20 cellular contexts compared by ENCODE assay signal in the genomic region with DNA sequence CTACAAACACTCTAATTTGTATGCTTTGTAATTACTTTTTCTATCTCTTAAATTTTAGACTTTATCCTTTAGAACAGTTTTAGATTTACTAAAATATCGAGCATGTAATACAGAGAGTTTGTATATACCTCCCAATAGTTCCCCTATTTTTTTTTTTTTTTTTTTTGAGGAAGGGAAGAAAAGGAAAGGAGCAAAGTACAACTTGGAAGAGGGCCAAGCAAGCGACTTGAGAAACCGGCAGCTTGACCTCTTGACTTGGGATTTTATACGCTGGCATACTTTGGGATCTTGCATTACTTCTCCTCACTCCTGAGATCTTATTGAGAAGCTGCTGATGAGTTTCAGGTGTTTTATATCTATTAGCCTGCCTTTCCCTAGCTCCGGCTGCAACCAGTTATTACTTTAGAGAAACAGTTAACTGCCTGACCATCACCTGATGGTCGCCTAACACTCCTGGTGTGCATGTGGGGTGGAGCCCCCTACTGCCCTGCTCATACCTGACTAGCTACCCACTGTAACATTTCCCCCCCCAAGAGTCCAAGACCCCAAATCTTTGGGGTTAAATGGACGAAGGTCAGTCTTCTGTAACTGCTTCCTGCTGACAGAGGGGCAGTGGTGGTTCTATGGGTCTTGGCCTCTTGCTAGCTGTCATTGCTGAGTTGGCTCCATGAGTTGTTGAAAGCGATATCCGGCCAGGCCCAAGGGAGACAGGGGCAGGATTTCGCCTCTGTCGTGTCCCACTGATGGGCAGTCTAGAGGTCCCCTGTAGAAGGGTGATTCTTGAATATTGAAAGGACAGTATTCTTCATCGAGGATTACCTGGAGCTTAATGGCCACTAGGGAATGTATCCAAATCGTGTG. TPM values are rescaled to one million over a fixed set of nuclear protein-coding genes. Genes with fewer than 3 reads are reported as not detected.
A peak's percentile ranks its signal among the peaks of the same experiment; 100 is the strongest.
DNase-seq lines count a peak whose midpoint lies in the region; ATAC-seq, FAIRE-seq and TF ChIP-seq lines count a peak whose summit lies in the region.
"Had no signal": no experiment of that assay in that cellular context is flagged by ENCODE, and none has a peak within 500 bp of the region (broad histone marks: within the 10 kb centered on the region; RNA-seq: fewer than 3 reads in every experiment).

No MANE protein-coding gene starts in this region.

- WGBS in A549 (ENCODE audit: missing lambda C conversion rate) = 65% methylated on average over 13 of the region's 13 CpGs

- no peak for TF ChIP-seq RAD21 in A549 (conservative IDR thresholded peaks at IDR 0.05 in 1 of 2, IDR thresholded peaks at IDR 0.05 in 1 of 2)

- no peak for TF ChIP-seq EP300 in A549 (IDR thresholded peaks at IDR 0.05)

- ATAC-seq in A549 = peak; percentile 56 to 65; a peak in 3 of 6 replicates
- ATAC-seq in mucosa of descending colon = peak; percentile 52
- ATAC-seq: HepG2; naive thymus-derived CD8-positive, alpha-beta T cell had no signal

- no peak for TF ChIP-seq CTCF in A549 (IDR thresholded peaks at IDR 0.05)
- TF ChIP-seq CTCF in HEK293 (tag by site-specific recombination; IDR thresholded peaks at IDR 0.05) = no peak
- TF ChIP-seq CTCF in choroid plexus epithelial cell (conservative IDR thresholded peaks at IDR 0.05; ENCODE audit: low read depth, low read length) = no peak
- no peak for TF ChIP-seq CTCF in mucosa of descending colon (IDR thresholded peaks at IDR 0.05)
- no peak for TF ChIP-seq CTCF in GM10248 (IDR thresholded peaks at IDR 0.05; ENCODE audit: control extremely low read depth, extremely low read depth, low read depth, missing control alignments)

- H3K4me2 ChIP-seq in A549 = peak overlapping the region; percentile 65

- H3K4me1 ChIP-seq in A549 (peaks cover 64% of the 10 kb centered on the region), HEK293 (ENCODE audit: control insufficient read depth, insufficient read depth, low read length) (peaks cover 13% of the 10 kb centered on the region), mucosa of descending colon (ENCODE audit: low read depth) (peaks cover 35% of the 10 kb centered on the region)

- no peak overlapping the region for H3K4me3 ChIP-seq in A549
- H3K4me3 ChIP-seq in HEK293 (ENCODE audit: low read depth, low read length) = no peak overlapping the region
- no peak overlapping the region for H3K4me3 ChIP-seq in choroid plexus epithelial cell (ENCODE audit: low read depth, low read length)
- no peak overlapping the region for H3K4me3 ChIP-seq in mucosa of descending colon
- H3K4me3 ChIP-seq: coronary artery, right atrium auricular region, SK-N-MC had no signal

- H3K27ac ChIP-seq in A549 = peak overlapping the region; percentile 23 to 49; a peak in 3 of 6 replicates
- H3K27ac ChIP-seq in HEK293 (ENCODE audit: extremely low read depth, low read depth, low read length) = no peak overlapping the region
- H3K27ac ChIP-seq: coronary artery, right atrium auricular region, SK-N-MC, WERI-Rb-1 had no signal

- POLR2A ChIA-PET in A549 (lab: Yijun Ruan, JAX) = no interaction called here
- POLR2A ChIA-PET in HEK293 (lab: Yijun Ruan, JAX) = no interaction called here
- POLR2A ChIA-PET in GM10248 (lab: Yijun Ruan, JAX) = interaction anchor here (0.5 kb wide), 1 partner anchor 34 kb away, joined by 5 read pairs; no protein-coding TSS in a partner anchor

- H3K36me3 ChIP-seq in HEK293 (ENCODE audit: control insufficient read depth in 2 of 2, insufficient read depth in 1 of 2, low read length in 2 of 2) = no peaks in the 10 kb centered on the region
- no peaks in the 10 kb centered on the region for H3K36me3 ChIP-seq in mucosa of descending colon (ENCODE audit: low read depth)
- H3K36me3 ChIP-seq: right atrium auricular region, WERI-Rb-1 had no signal

- CTCF ChIA-PET in A549 (lab: Yijun Ruan, JAX) (interaction anchor here (1.0 to 1.5 kb wide), 2 partner anchors 11 to 40 kb away, joined by 3 to 5 read pairs; no protein-coding TSS in a partner anchor), HEK293 (lab: Yijun Ruan, JAX) (no interaction called here), GM10248 (lab: Yijun Ruan, JAX) (interaction anchor here (0.9 to 1.4 kb wide), 2 partner anchors 9 to 11 kb away, joined by 3 to 5 read pairs; no protein-coding TSS in a partner anchor)

- peak in 1 of 2 experiments; percentile 42 for DNase-seq in A549 (ENCODE audit: low read depth in 1 of 2, low spot score in 1 of 2)
- DNase-seq in choroid plexus epithelial cell (ENCODE audit: low read depth) = peak; percentile 35
- peak in 1 of 3 donors; percentile 69 for DNase-seq in mucosa of descending colon
- DNase-seq in amniotic stem cell (lab: John Stamatoyannopoulos, UW) = no peak
- no peak for DNase-seq in iPS-NIHi11 (ENCODE audit: low spot score)
- DNase-seq in GM10248 (ENCODE audit: extremely low spot score) = no peak
- no peak for DNase-seq in NCI-H1436 (lab: John Stamatoyannopoulos, UW)
- DNase-seq: anterior cingulate cortex; GOT3; kidney glomerular epithelial cell; naive thymus-derived CD8-positive, alpha-beta T cell; NCI-H1417; stimulated activated CD4-positive, alpha-beta T cell treated with anti-CD3 and anti-CD28 coated beads, Interleukin-2, amount 100 ng/mL, for 48 hours; stimulated activated CD8-positive, alpha-beta memory T cell treated with anti-CD3 and anti-CD28 coated beads, Interleukin-4, amount 100 ng/mL, for 48 hours; WERI-Rb-1 had no signal

- intact Hi-C loops in mucosa of descending colon (cut with DNase I, micrococcal nuclease) = no loop called here

- no peak for FAIRE-seq in A549 (lab: Jason Lieb, UNC)
- FAIRE-seq: HepG2 had no signal

- H3K9me3 ChIP-seq in A549 = no peaks in the 10 kb centered on the region
- H3K9me3 ChIP-seq in HEK293 (ENCODE audit: control insufficient read depth, insufficient read depth, low read depth, low read length) = no peaks in the 10 kb centered on the region
- H3K9me3 ChIP-seq in mucosa of descending colon = no peaks in the 10 kb centered on the region
- H3K9me3 ChIP-seq: right atrium auricular region had no signal

- no peak for TF ChIP-seq POLR2A in A549 (IDR thresholded peaks at IDR 0.05; ENCODE audit: low read length)

TF ChIP-seq in A549, 52 proteins besides CTCF, POLR2A, EP300 and RAD21:
- TF ChIP-seq CHD4 (IDR thresholded peaks at IDR 0.05; ENCODE audit: borderline replicate concordance) = no peak

TF ChIP-seq in HEK293, 187 proteins besides CTCF, POLR2A, EP300 and RAD21:
- TF ChIP-seq ZNF645 (tag by site-specific recombination; IDR thresholded peaks at IDR 0.05) (no peak), ZEB2 (tag by site-specific recombination; IDR thresholded peaks at IDR 0.05) (no peak), ZNF366 (tag by site-specific recombination; conservative IDR thresholded peaks at IDR 0.05) (0 out of 2 replicates have a peak, but pooled peaks have one; percentile 38), ZNF10 (tag by site-specific recombination; IDR thresholded peaks at IDR 0.05) (peak; percentile 88), MEIS1 (CRISPR knock-in tag; IDR thresholded peaks at IDR 0.05; ENCODE audit: borderline replicate concordance) (no peak)

RNA-seq across cellular contexts. Expression of gene MKLN1, which starts 28.5 kb away (rescaled TPM):
- polyA plus RNA-seq in A549 (2011; rRNA removed) (84.5 and 109 TPM in 2 replicates), A549 (2017; fragmentation: RNase III; extraction: RNeasy Plus Mini Kit Qiagen cat#74134 plus additional on column Dnase treatment) (39.6 to 46.4 TPM (median 39.6 TPM) in 3 replicates)
- polyA plus RNA-seq in A549 (2012; cell fraction: cytosol; rRNA removed) = 17.5 and 18.5 TPM in 2 replicates
- 10.8 and 17.1 TPM in 2 replicates for polyA plus RNA-seq in A549 (2012; cell fraction: nucleus; rRNA removed)
- polyA minus RNA-seq in A549 (2011; rRNA and poly(A)+ RNA removed) = 154 and 176 TPM in 2 replicates
- 10 to 100 TPM; 41.5 to 66.1 (median 47.1) TPM for total RNA-seq in mucosa of descending colon
